ENCODE assay signal across 25 cellular contexts in the genomic region with DNA sequence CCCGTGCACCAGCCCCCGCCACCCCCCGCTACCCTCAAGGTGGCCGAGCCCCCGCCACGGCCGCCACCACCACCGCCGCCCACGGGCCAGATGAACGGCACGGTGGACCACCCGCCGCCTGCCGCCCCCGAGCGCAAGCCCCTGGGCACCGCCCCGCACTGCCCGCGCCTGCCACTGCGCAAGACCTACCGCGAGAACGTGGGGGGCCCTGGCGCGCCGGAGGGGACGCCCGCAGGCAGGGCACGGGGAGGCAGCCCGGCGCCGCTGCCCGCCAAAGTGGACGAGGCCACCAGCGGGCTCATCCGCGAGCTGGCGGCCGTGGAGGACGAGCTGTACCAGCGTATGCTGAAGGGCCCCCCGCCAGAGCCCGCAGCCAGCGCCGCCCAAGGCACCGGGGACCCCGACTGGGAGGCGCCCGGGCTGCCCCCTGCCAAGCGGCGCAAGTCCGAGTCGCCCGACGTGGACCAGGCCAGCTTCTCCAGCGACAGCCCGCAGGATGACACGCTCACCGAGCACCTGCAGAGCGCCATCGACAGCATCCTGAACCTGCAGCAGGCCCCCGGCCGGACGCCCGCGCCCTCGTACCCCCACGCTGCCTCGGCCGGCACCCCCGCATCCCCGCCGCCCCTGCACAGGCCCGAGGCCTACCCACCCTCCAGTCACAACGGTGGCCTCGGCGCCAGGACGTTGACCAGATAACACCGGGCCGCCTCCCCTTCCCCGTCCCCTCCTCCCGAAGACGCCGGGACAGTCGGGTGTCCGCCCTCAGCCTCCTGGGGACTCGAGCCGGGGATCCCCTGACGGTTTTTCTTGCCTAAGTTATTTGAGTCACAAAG. TPM values are rescaled to one million over a fixed set of nuclear protein-coding genes. Genes with fewer than 3 reads are reported as not detected.
"Had no signal": no experiment of that assay in that cellular context is flagged by ENCODE, and none has a peak within 500 bp of the region (broad histone marks: within the 10 kb centered on the region; RNA-seq: fewer than 3 reads in every experiment).

No MANE protein-coding gene starts in this region.

- H3K27me3 Mint-ChIP-seq: memory B cell; natural killer cell treated with Interleukin-12 subunit alpha and Interleukin-12 subunit beta and Interleukin-15 and Interleukin-18, amount 100 ng/mL, for 72 hours had no signal

- FAIRE-seq: endothelial cell of umbilical vein, frontal cortex, keratinocyte had no signal

- H3K27ac ChIP-seq: colonic mucosa, prostate gland, spleen, testis, tibial artery, upper lobe of left lung, uterus had no signal

- H3K36me3 ChIP-seq: uterus had no signal

- H3K9me3 Mint-ChIP-seq: central memory CD8-positive, alpha-beta T cell; memory B cell; mesothelial cell of epicardium; natural killer cell treated with Interleukin-12 subunit alpha and Interleukin-12 subunit beta and Interleukin-15 and Interleukin-18, amount 100 ng/mL, for 72 hours; neural crest cell had no signal

- H3K4me1 Mint-ChIP-seq: mesothelial cell of epicardium had no signal

- H3K4me3 ChIP-seq: colonic mucosa, lung, mucosa of descending colon, prostate gland, skin epidermis, spleen, tibial artery, upper lobe of left lung, uterus had no signal

- H3K27me3 ChIP-seq: colonic mucosa, testis, tibial artery, upper lobe of left lung, uterus had no signal

- DNase-seq: colonic mucosa; dermis blood vessel endothelial cell; effector memory CD4-positive, alpha-beta T cell; head of caudate nucleus; mucosa of descending colon; naive B cell; spleen; stimulated activated naive CD4-positive, alpha-beta T cell; testis; uterus had no signal

- ATAC-seq: left lobe of liver, mucosa of descending colon, right cardiac atrium had no signal

- H3K27ac Mint-ChIP-seq: memory B cell; natural killer cell treated with Interleukin-12 subunit alpha and Interleukin-12 subunit beta and Interleukin-15 and Interleukin-18, amount 100 ng/mL, for 72 hours had no signal

- H3K4me3 Mint-ChIP-seq: central memory CD8-positive, alpha-beta T cell; memory B cell; mesothelial cell of epicardium; naive B cell; natural killer cell treated with Interleukin-12 subunit alpha and Interleukin-12 subunit beta and Interleukin-15 and Interleukin-18, amount 100 ng/mL, for 72 hours; neural crest cell had no signal

- H3K4me1 ChIP-seq: colonic mucosa, prostate gland had no signal

- H3K36me3 Mint-ChIP-seq: natural killer cell treated with Interleukin-12 subunit alpha and Interleukin-12 subunit beta and Interleukin-15 and Interleukin-18, amount 100 ng/mL, for 72 hours had no signal

- H3K9me3 ChIP-seq: colonic mucosa, mucosa of descending colon, prostate gland, spleen, testis, tibial artery, upper lobe of left lung, uterus had no signal

RNA-seq across cellular contexts. Expression of a gene that starts 11.3 kb away (rescaled TPM):
- total RNA-seq: natural killer cell treated with Interleukin-12 subunit alpha and Interleukin-12 subunit beta and Interleukin-15 and Interleukin-18, amount 100 ng/mL, for 72 hours had no signal
